21 cellular contexts compared by ENCODE assay signal in genomic region chr9:37617837-37618236, GRCh38. TPM values are rescaled to one million over a fixed set of nuclear protein-coding genes. Genes with fewer than 3 reads are reported as not detected.
A peak's percentile ranks its signal among the peaks of the same experiment; 100 is the strongest.
DNase-seq lines count a peak whose midpoint lies in the region; ATAC-seq and TF ChIP-seq lines count a peak whose summit lies in the region.
"Had no signal": no experiment of that assay in that cellular context is flagged by ENCODE, and none has a peak within 500 bp of the region (broad histone marks: within the 10 kb centered on the region; RNA-seq: fewer than 3 reads in every experiment).

No MANE protein-coding gene starts in this region.

- no peak overlapping the region for H3K4me3 ChIP-seq in PC-3 (ENCODE audit: low read length)
- no peak overlapping the region for H3K4me3 ChIP-seq in fibroblast of villous mesenchyme (ENCODE audit: low read depth, low read length)
- no peak overlapping the region for H3K4me3 ChIP-seq in vagina
- no peak overlapping the region for H3K4me3 ChIP-seq in SK-N-SH (ENCODE audit: low read depth in 2 of 2, low read length in 1 of 2)
- H3K4me3 ChIP-seq: A549, colonic mucosa, tibial nerve had no signal

- intact Hi-C loops in activated CD4-positive, alpha-beta memory T cell treated with anti-CD3 and anti-CD28 coated beads for 36 hours (cut with micrococcal nuclease): no loop called here
- intact Hi-C loops in PC-3 (cut with micrococcal nuclease): no loop called here
- intact Hi-C loops in vagina (cut with DNase I): no loop called here

- peaks cover 9% of the 10 kb centered on the region for H3K4me1 Mint-ChIP-seq in activated CD4-positive, alpha-beta memory T cell treated with anti-CD3 and anti-CD28 coated beads, Interleukin-2, amount 10 ng/mL, durations not matched to agents 7 days and 5 days
- no peaks in the 10 kb centered on the region for H3K4me1 Mint-ChIP-seq in activated CD4-positive, alpha-beta memory T cell treated with anti-CD3 and anti-CD28 coated beads for 36 hours (ENCODE audit: low read depth)
- H3K4me1 Mint-ChIP-seq: activated naive CD4-positive, alpha-beta T cell treated with anti-CD3 and anti-CD28 coated beads, Interleukin-2, amount 50 U/mL, for 24 hours had no signal

- POLR2A ChIA-PET in activated CD4-positive, alpha-beta memory T cell treated with anti-CD3 and anti-CD28 coated beads, Interleukin-2, amount 10 ng/mL, durations not matched to agents 7 days and 5 days (lab: Charles Lee): interaction anchor here (0.6 kb wide), 1 partner anchor 26 kb away, joined by 3 read pairs; no protein-coding TSS in a partner anchor
- POLR2A ChIA-PET in activated CD4-positive, alpha-beta memory T cell treated with anti-CD3 and anti-CD28 coated beads for 36 hours (lab: Charles Lee): no interaction called here
- POLR2A ChIA-PET in PC-3 (lab: Charles Lee; ENCODE audit: unreplicated experiment): no interaction called here
- POLR2A ChIA-PET in SK-N-SH (lab: Yijun Ruan, JAX): no interaction called here

- H3K9me2 ChIP-seq in PC-3 (replicated peaks; ENCODE audit: low read length) (no peaks in the 10 kb centered on the region), SK-N-SH (no peaks in the 10 kb centered on the region)

- H3K4me2 ChIP-seq in PC-3 (ENCODE audit: low read length) (0 out of 2 replicates have a peak overlapping the region, but pooled peaks have one; percentile 10), SK-N-SH (no peak overlapping the region)
- H3K4me2 ChIP-seq: A549 had no signal

- TF ChIP-seq CTCF in PC-3 (conservative IDR thresholded peaks at IDR 0.05; ENCODE audit: low read depth, low read length) (no peak), fibroblast of villous mesenchyme (IDR thresholded peaks at IDR 0.05; ENCODE audit: insufficient read depth, low read depth, low read length) (no peak), vagina (IDR thresholded peaks at IDR 0.05) (no peak), SK-N-SH (IDR thresholded peaks at IDR 0.05) (no peak)

- ATAC-seq in PC-3 (peak; percentile 42; the same call in 1 of the 2 replicates), HG02884 (IDR thresholded peaks at IDR 0.05; ENCODE audit: unreplicated experiment) (no peak)
- ATAC-seq: activated CD8-positive, alpha-beta T cell treated with anti-CD3 and anti-CD28 coated beads for 36 hours had no signal

- TF ChIP-seq RAD21 in SK-N-SH (IDR thresholded peaks at IDR 0.05; ENCODE audit: low read length): no peak

- no peaks in the 10 kb centered on the region for H4K20me1 ChIP-seq in PC-3 (ENCODE audit: low read length)
- H4K20me1 ChIP-seq in SK-N-SH (ENCODE audit: insufficient read depth): no peaks in the 10 kb centered on the region

- H3K9me3 Mint-ChIP-seq in activated CD4-positive, alpha-beta memory T cell treated with anti-CD3 and anti-CD28 coated beads, Interleukin-2, amount 10 ng/mL, durations not matched to agents 7 days and 5 days: no peaks in the 10 kb centered on the region
- H3K9me3 Mint-ChIP-seq in activated CD4-positive, alpha-beta memory T cell treated with anti-CD3 and anti-CD28 coated beads for 36 hours: no peaks in the 10 kb centered on the region
- H3K9me3 Mint-ChIP-seq: activated CD8-positive, alpha-beta T cell treated with anti-CD3 and anti-CD28 coated beads for 36 hours; activated naive CD4-positive, alpha-beta T cell treated with anti-CD3 and anti-CD28 coated beads, Interleukin-2, amount 50 U/mL, for 24 hours; nephron progenitor cell had no signal

- H3K79me2 ChIP-seq in PC-3 (ENCODE audit: low read length) (no peaks in the 10 kb centered on the region), SK-N-SH (ENCODE audit: insufficient read depth) (no peaks in the 10 kb centered on the region)

- H2AFZ ChIP-seq in PC-3 (ENCODE audit: low read length) (no peak overlapping the region), SK-N-SH (ENCODE audit: low read depth) (no peak overlapping the region)

- no TSS peak for BruUV-seq in PC-3 (replicated peaks; lab: Mats Ljungman, UMichigan)

- no peak overlapping the region for H3K9ac ChIP-seq in PC-3 (ENCODE audit: low read length)
- H3K9ac ChIP-seq in SK-N-SH: no peak overlapping the region

- H3K9me3 ChIP-seq in PC-3 (ENCODE audit: low read length): no peaks in the 10 kb centered on the region
- H3K9me3 ChIP-seq in vagina: no peaks in the 10 kb centered on the region
- H3K9me3 ChIP-seq in SK-N-SH: no peaks in the 10 kb centered on the region
- H3K9me3 ChIP-seq: A549, colonic mucosa, tibial nerve had no signal

- no peak overlapping the region for H3K27ac ChIP-seq in PC-3 (ENCODE audit: low read length)
- no peak overlapping the region for H3K27ac ChIP-seq in vagina
- no peak overlapping the region for H3K27ac ChIP-seq in SK-N-SH (ENCODE audit: low read depth in 2 of 2, low read length in 1 of 2)
- H3K27ac ChIP-seq: A549, colonic mucosa, tibial nerve had no signal

- no peak overlapping the region for H3K4me3 Mint-ChIP-seq in activated CD4-positive, alpha-beta memory T cell treated with anti-CD3 and anti-CD28 coated beads, Interleukin-2, amount 10 ng/mL, durations not matched to agents 7 days and 5 days
- H3K4me3 Mint-ChIP-seq in activated CD4-positive, alpha-beta memory T cell treated with anti-CD3 and anti-CD28 coated beads for 36 hours: no peak overlapping the region
- H3K4me3 Mint-ChIP-seq: activated CD8-positive, alpha-beta T cell treated with anti-CD3 and anti-CD28 coated beads for 36 hours; activated naive CD4-positive, alpha-beta T cell treated with anti-CD3 and anti-CD28 coated beads, Interleukin-2, amount 50 U/mL, for 24 hours; nephron progenitor cell had no signal

- 42% methylated on average over 4 of the region's 4 CpGs for whole genome bisulfite sequencing in SK-N-SH (ENCODE audit: low lambda C conversion rate)

- TF ChIP-seq EP300 in SK-N-SH (IDR thresholded peaks at IDR 0.05; ENCODE audit: borderline replicate concordance in 1 of 2, low read depth in 1 of 2, low read length in 1 of 2): no peak

- H3K36me3 ChIP-seq in PC-3 (ENCODE audit: low read depth, low read length): no peaks in the 10 kb centered on the region
- no peaks in the 10 kb centered on the region for H3K36me3 ChIP-seq in vagina
- H3K36me3 ChIP-seq in SK-N-SH (replicated peaks in 1 of 2; ENCODE audit: control insufficient read depth in 1 of 2, insufficient read depth in 2 of 2, low read length in 1 of 2): no peaks in the 10 kb centered on the region
- H3K36me3 ChIP-seq: colonic mucosa, tibial nerve had no signal

- H3F3A ChIP-seq in PC-3 (ENCODE audit: low read length, unreplicated experiment) (no peaks in the 10 kb centered on the region), SK-N-SH (replicated peaks; ENCODE audit: insufficient read depth) (no peaks in the 10 kb centered on the region)

- TF ChIP-seq POLR2A in vagina (IDR thresholded peaks at IDR 0.05): no peak
- no peak for TF ChIP-seq POLR2A in erythroblast (IDR thresholded peaks at IDR 0.05; ENCODE audit: low read length)

- H3K27ac Mint-ChIP-seq in activated CD4-positive, alpha-beta memory T cell treated with anti-CD3 and anti-CD28 coated beads, Interleukin-2, amount 10 ng/mL, durations not matched to agents 7 days and 5 days: no peak overlapping the region
- H3K27ac Mint-ChIP-seq in activated CD4-positive, alpha-beta memory T cell treated with anti-CD3 and anti-CD28 coated beads for 36 hours: no peak overlapping the region
- H3K27ac Mint-ChIP-seq: activated CD8-positive, alpha-beta T cell treated with anti-CD3 and anti-CD28 coated beads for 36 hours; activated naive CD4-positive, alpha-beta T cell treated with anti-CD3 and anti-CD28 coated beads, Interleukin-2, amount 50 U/mL, for 24 hours; nephron progenitor cell had no signal

- H3K4me1 ChIP-seq in PC-3 (ENCODE audit: insufficient read depth, low read length): peaks cover 5% of the 10 kb centered on the region; the same call in 1 of the 2 replicates
- H3K4me1 ChIP-seq in vagina: no peaks in the 10 kb centered on the region
- H3K4me1 ChIP-seq in SK-N-SH (ENCODE audit: control insufficient read depth in 1 of 2, insufficient read depth in 2 of 2, low read depth in 1 of 2, low read length in 1 of 2): peaks cover 0 to 16% of the 10 kb centered on the region in 2 experiments; a peak in 2 of 4 replicates
- H3K4me1 ChIP-seq: A549, colonic mucosa, tibial nerve had no signal

- H3K36me3 Mint-ChIP-seq in activated CD4-positive, alpha-beta memory T cell treated with anti-CD3 and anti-CD28 coated beads, Interleukin-2, amount 10 ng/mL, durations not matched to agents 7 days and 5 days (ENCODE audit: low read depth): no peaks in the 10 kb centered on the region
- no peaks in the 10 kb centered on the region for H3K36me3 Mint-ChIP-seq in activated CD4-positive, alpha-beta memory T cell treated with anti-CD3 and anti-CD28 coated beads for 36 hours
- H3K36me3 Mint-ChIP-seq: activated naive CD4-positive, alpha-beta T cell treated with anti-CD3 and anti-CD28 coated beads, Interleukin-2, amount 50 U/mL, for 24 hours had no signal

- CTCF ChIA-PET in activated CD4-positive, alpha-beta memory T cell treated with anti-CD3 and anti-CD28 coated beads, Interleukin-2, amount 10 ng/mL, durations not matched to agents 7 days and 5 days (lab: Charles Lee): no interaction called here
- CTCF ChIA-PET in activated CD4-positive, alpha-beta memory T cell treated with anti-CD3 and anti-CD28 coated beads for 36 hours (lab: Charles Lee): no interaction called here
- CTCF ChIA-PET in PC-3 (lab: Charles Lee): no interaction called here
- CTCF ChIA-PET in SK-N-SH (lab: Yijun Ruan, JAX): no interaction called here

- peaks cover 8% of the 10 kb centered on the region for H3K27me3 Mint-ChIP-seq in activated CD4-positive, alpha-beta memory T cell treated with anti-CD3 and anti-CD28 coated beads, Interleukin-2, amount 10 ng/mL, durations not matched to agents 7 days and 5 days
- peaks cover 9% of the 10 kb centered on the region for H3K27me3 Mint-ChIP-seq in activated CD4-positive, alpha-beta memory T cell treated with anti-CD3 and anti-CD28 coated beads for 36 hours
- H3K27me3 Mint-ChIP-seq: activated CD8-positive, alpha-beta T cell treated with anti-CD3 and anti-CD28 coated beads for 36 hours; activated naive CD4-positive, alpha-beta T cell treated with anti-CD3 and anti-CD28 coated beads, Interleukin-2, amount 50 U/mL, for 24 hours had no signal

- H3K27me3 ChIP-seq in PC-3 (ENCODE audit: low read length) (no peaks in the 10 kb centered on the region), vagina (no peaks in the 10 kb centered on the region), SK-N-SH (ENCODE audit: insufficient read depth) (no peaks in the 10 kb centered on the region)
- H3K27me3 ChIP-seq: colonic mucosa, tibial nerve had no signal

- peak; percentile 20 for DNase-seq in activated CD4-positive, alpha-beta memory T cell treated with anti-CD3 and anti-CD28 coated beads, Interleukin-2, amount 10 ng/mL, durations not matched to agents 7 days and 5 days
- DNase-seq in activated CD4-positive, alpha-beta memory T cell treated with anti-CD3 and anti-CD28 coated beads for 36 hours: no peak
- DNase-seq in PC-3: peak; percentile 28
- peak; percentile 9 for DNase-seq in fibroblast of villous mesenchyme (ENCODE audit: low read depth)
- DNase-seq in vagina (ENCODE audit: extremely low spot score in 2 of 2): no peak
- no peak for DNase-seq in erythroblast (lab: John Stamatoyannopoulos, UW)
- no peak for DNase-seq in SK-N-SH
- DNase-seq: activated CD8-positive, alpha-beta T cell treated with anti-CD3 and anti-CD28 coated beads for 36 hours; colonic mucosa; foreskin melanocyte; Kasumi-1; kidney glomerular epithelial cell; NCI-H446; nephron progenitor cell; small intestine; T-helper 9 cell had no signal

RNA-seq across cellular contexts. Expression of gene TOMM5, which starts 25.4 kb away (rescaled TPM):
- 10 to 100 TPM; 81.0 to 86.4 TPM for total RNA-seq in activated CD4-positive, alpha-beta memory T cell treated with anti-CD3 and anti-CD28 coated beads, Interleukin-2, amount 10 ng/mL, durations not matched to agents 7 days and 5 days
- total RNA-seq in activated CD4-positive, alpha-beta memory T cell treated with anti-CD3 and anti-CD28 coated beads for 36 hours: 100 to 1,000 TPM; 146 to 147 TPM
- total RNA-seq in PC-3 (2014; rRNA removed) (220 and 252 TPM in 2 replicates), fibroblast of villous mesenchyme (120 and 140 TPM in 2 replicates), vagina (70.7 TPM)
- polyA plus RNA-seq in SK-N-SH (2012; rRNA removed): 215 and 255 TPM in 2 replicates
- polyA plus RNA-seq in SK-N-SH (2012; cell fraction: cytosol; rRNA removed): 285 and 368 TPM in 2 replicates
- polyA plus RNA-seq in SK-N-SH (2012; cell fraction: nucleus; rRNA removed): 62.1 and 68.8 TPM in 2 replicates

RNA-seq across cellular contexts. Expression of gene FRMPD1, which starts 32.9 kb away (rescaled TPM):
- total RNA-seq in activated CD4-positive, alpha-beta memory T cell treated with anti-CD3 and anti-CD28 coated beads, Interleukin-2, amount 10 ng/mL, durations not matched to agents 7 days and 5 days: not detected
- not detected for total RNA-seq in activated CD4-positive, alpha-beta memory T cell treated with anti-CD3 and anti-CD28 coated beads for 36 hours
- total RNA-seq in PC-3 (2014; rRNA removed) (not detected in 2 replicates), fibroblast of villous mesenchyme (under 0.01 TPM in 1 of 2 replicates, not detected in the other), vagina (0.98 TPM)
- polyA plus RNA-seq in SK-N-SH (2012; rRNA removed): not detected in 2 replicates
- 0.01 TPM in 1 of 2 replicates, not detected in the other for polyA plus RNA-seq in SK-N-SH (2012; cell fraction: cytosol; rRNA removed)
- not detected in 2 replicates for polyA plus RNA-seq in SK-N-SH (2012; cell fraction: nucleus; rRNA removed)
- total RNA-seq: activated CD8-positive, alpha-beta T cell treated with anti-CD3 and anti-CD28 coated beads for 36 hours; RPMI7951 had no signal

RNA-seq across cellular contexts. Expression of gene FBXO10, which starts 41.7 kb away (rescaled TPM):
- 1 to 10 TPM; 5.8 to 6.7 TPM for total RNA-seq in activated CD4-positive, alpha-beta memory T cell treated with anti-CD3 and anti-CD28 coated beads, Interleukin-2, amount 10 ng/mL, durations not matched to agents 7 days and 5 days
- total RNA-seq in activated CD4-positive, alpha-beta memory T cell treated with anti-CD3 and anti-CD28 coated beads for 36 hours: 1 to 10 TPM; 3.6 to 3.9 TPM
- total RNA-seq in PC-3 (2014; rRNA removed) (2.6 and 5.1 TPM in 2 replicates), fibroblast of villous mesenchyme (16.1 and 16.4 TPM in 2 replicates), vagina (14.0 TPM)
- polyA plus RNA-seq in SK-N-SH (2012; rRNA removed): 10.1 and 12.8 TPM in 2 replicates
- 5.0 and 7.8 TPM in 2 replicates for polyA plus RNA-seq in SK-N-SH (2012; cell fraction: cytosol; rRNA removed)
- 26.3 and 29.4 TPM in 2 replicates for polyA plus RNA-seq in SK-N-SH (2012; cell fraction: nucleus; rRNA removed)

Comparison
In these comparisons a context has a peak if more than half of its experiments do, and no peak if none do; other contexts are left out.
1. DNase-seq: peak in activated CD4-positive, alpha-beta memory T cell treated with anti-CD3 and anti-CD28 coated beads, Interleukin-2, amount 10 ng/mL, durations not matched to agents 7 days and 5 days (single experiment), PC-3 (single experiment) and fibroblast of villous mesenchyme (single experiment); none in activated CD4-positive, alpha-beta memory T cell treated with anti-CD3 and anti-CD28 coated beads for 36 hours (single experiment), vagina (0 of 2), erythroblast (0 of 2) and SK-N-SH (single experiment).